ENCODE assay signal across 9 cellular contexts in genomic region chr6:144559865-144560603, GRCh38.
DNase-seq lines count a peak whose midpoint lies in the region; ATAC-seq and TF ChIP-seq lines count a peak whose summit lies in the region.
"Had no signal": no experiment of that assay in that cellular context is flagged by ENCODE, and none has a peak within 500 bp of the region (broad histone marks: within the 10 kb centered on the region; RNA-seq: fewer than 3 reads in every experiment).

No MANE protein-coding gene starts in this region.

- H3K27ac ChIP-seq in fibroblast of lung (ENCODE audit: insufficient read depth, low read length) (no peak overlapping the region), smooth muscle cell (ENCODE audit: low read depth) (no peak overlapping the region), vagina (no peak overlapping the region)

- H2AFZ ChIP-seq in fibroblast of lung (ENCODE audit: low read length) (peak overlapping the region; percentile 28), smooth muscle cell (ENCODE audit: low read depth) (no peak overlapping the region)

- H3K27me3 ChIP-seq in fibroblast of lung (ENCODE audit: control insufficient read depth, insufficient read depth, low read length) (no peaks in the 10 kb centered on the region), smooth muscle cell (ENCODE audit: low read depth) (no peaks in the 10 kb centered on the region), vagina (no peaks in the 10 kb centered on the region)

- H4K20me1 ChIP-seq in fibroblast of lung (ENCODE audit: control insufficient read depth, extremely low read depth, insufficient read depth, low read length) (no peaks in the 10 kb centered on the region), smooth muscle cell (ENCODE audit: low read depth) (no peaks in the 10 kb centered on the region)

- H3K9ac ChIP-seq in fibroblast of lung (ENCODE audit: insufficient read depth, low read length) (no peak overlapping the region), smooth muscle cell (ENCODE audit: low read depth) (no peak overlapping the region)

- 40% methylated on average over 8 of the region's 8 CpGs for WGBS in smooth muscle cell (ENCODE audit: low lambda C conversion rate)

- intact Hi-C loops in vagina (cut with DNase I), result no loop called here

- H3K4me3 ChIP-seq in WI38 (ENCODE audit: low read depth, low read length), result peak overlapping the region; percentile 1; the same call in 1 of the 2 replicates
- no peak overlapping the region for H3K4me3 ChIP-seq in fibroblast of lung (replicated peaks in 1 of 4; ENCODE audit: control extremely low read depth in 1 of 4, insufficient read depth in 1 of 4, low read depth in 3 of 4, low read length in 4 of 4)
- no peak overlapping the region for H3K4me3 ChIP-seq in smooth muscle cell
- no peak overlapping the region for H3K4me3 ChIP-seq in vagina

- H3K36me3 ChIP-seq in fibroblast of lung (ENCODE audit: control insufficient read depth, insufficient read depth, low read length), result no peaks in the 10 kb centered on the region
- H3K36me3 ChIP-seq in smooth muscle cell (ENCODE audit: low read depth), result no peaks in the 10 kb centered on the region
- peaks cover 0 to 18% of the 10 kb centered on the region in 2 donors for H3K36me3 ChIP-seq in vagina

- peak; percentile 2 for DNase-seq in NCI-H2227 (lab: John Stamatoyannopoulos, UW; ENCODE audit: unreplicated experiment)
- no peak for DNase-seq in NCI-H2227 treated with DMSO at 0.1 percent for 48 hours (lab: John Stamatoyannopoulos, UW)
- DNase-seq in fibroblast of lung (ENCODE audit: low read depth in 2 of 2), result peak; percentile 25 to 72
- DNase-seq in smooth muscle cell (lab: John Stamatoyannopoulos, UW; ENCODE audit: unreplicated experiment), result no peak
- no peak for DNase-seq in vagina (ENCODE audit: extremely low spot score in 2 of 2)
- DNase-seq in glutamatergic neuron, result no peak
- DNase-seq: activated B cell treated with CpG ODN at 0.5 μM for 24 hours had no signal

- no peak for ATAC-seq in HG03442 (IDR thresholded peaks at IDR 0.05; ENCODE audit: unreplicated experiment)

- H3K4me1 Mint-ChIP-seq in glutamatergic neuron (ENCODE audit: low read depth, unreplicated experiment), result no peaks in the 10 kb centered on the region
- H3K4me1 Mint-ChIP-seq: activated B cell treated with CpG ODN at 0.5 μM for 24 hours had no signal

- H3K4me2 ChIP-seq in fibroblast of lung (ENCODE audit: extremely low read depth, insufficient read depth, low read length), result no peak overlapping the region
- H3K4me2 ChIP-seq in smooth muscle cell, result peak overlapping the region; percentile 38

- H3F3A ChIP-seq in smooth muscle cell (ENCODE audit: low read depth), result no peaks in the 10 kb centered on the region

- H3K27ac Mint-ChIP-seq in glutamatergic neuron (ENCODE audit: unreplicated experiment), result no peak overlapping the region
- H3K27ac Mint-ChIP-seq: activated B cell treated with CpG ODN at 0.5 μM for 24 hours had no signal

- H3K4me3 Mint-ChIP-seq in glutamatergic neuron (ENCODE audit: unreplicated experiment), result no peak overlapping the region
- H3K4me3 Mint-ChIP-seq: activated B cell treated with CpG ODN at 0.5 μM for 24 hours had no signal

- H3K27me3 Mint-ChIP-seq in glutamatergic neuron (ENCODE audit: unreplicated experiment), result no peaks in the 10 kb centered on the region
- H3K27me3 Mint-ChIP-seq: activated B cell treated with CpG ODN at 0.5 μM for 24 hours had no signal

- H3K9me3 ChIP-seq in fibroblast of lung (ENCODE audit: control insufficient read depth, insufficient read depth, low read depth, low read length), result no peaks in the 10 kb centered on the region
- no peaks in the 10 kb centered on the region for H3K9me3 ChIP-seq in smooth muscle cell (replicated peaks; ENCODE audit: low read depth)
- no peaks in the 10 kb centered on the region for H3K9me3 ChIP-seq in vagina

- H3K9me3 Mint-ChIP-seq in glutamatergic neuron (ENCODE audit: unreplicated experiment), result no peaks in the 10 kb centered on the region
- H3K9me3 Mint-ChIP-seq: activated B cell treated with CpG ODN at 0.5 μM for 24 hours had no signal

- H3K79me2 ChIP-seq in fibroblast of lung (ENCODE audit: control insufficient read depth, insufficient read depth, low read length) (no peaks in the 10 kb centered on the region), smooth muscle cell (ENCODE audit: low read depth) (no peaks in the 10 kb centered on the region)

- H3K36me3 Mint-ChIP-seq in glutamatergic neuron (ENCODE audit: unreplicated experiment), result no peaks in the 10 kb centered on the region

- H3K4me1 ChIP-seq in fibroblast of lung (ENCODE audit: control insufficient read depth, extremely low read depth, insufficient read depth, low read length), result no peaks in the 10 kb centered on the region
- H3K4me1 ChIP-seq in smooth muscle cell (ENCODE audit: low read depth), result no peaks in the 10 kb centered on the region
- H3K4me1 ChIP-seq in vagina, result peaks cover 7% of the 10 kb centered on the region

- no peak for TF ChIP-seq POLR2A in vagina (IDR thresholded peaks at IDR 0.05)

- TF ChIP-seq CTCF in WI38 (IDR thresholded peaks at IDR 0.05; ENCODE audit: low read depth, low read length) (no peak), fibroblast of lung (conservative IDR thresholded peaks at IDR 0.05 in 1 of 2, IDR thresholded peaks at IDR 0.05 in 1 of 2; ENCODE audit: low read depth in 1 of 2, low read length in 2 of 2) (no peak), smooth muscle cell (IDR thresholded peaks at IDR 0.05; ENCODE audit: borderline replicate concordance, insufficient read depth, poor library complexity, severe bottlenecking) (no peak), vagina (IDR thresholded peaks at IDR 0.05) (no peak), glutamatergic neuron (IDR thresholded peaks at IDR 0.05; ENCODE audit: partially characterized antibody, unreplicated experiment) (no peak)

Comparison
In these comparisons a context has a peak if more than half of its experiments do, and no peak if none do; other contexts are left out.
1. DNase-seq: peak in NCI-H2227 (single experiment) and fibroblast of lung (2 of 2); none in NCI-H2227 treated with DMSO at 0.1 percent for 48 hours (single experiment), smooth muscle cell (single experiment), vagina (0 of 2) and glutamatergic neuron (single experiment).